In genomic region chr1:219414250-219414649, GRCh38 we compare ENCODE assay signal across 1 cellular context.
A peak's percentile ranks its signal among the peaks of the same experiment; 100 is the strongest.
TF ChIP-seq lines count a peak whose summit lies in the region.

No MANE protein-coding gene starts in this region.

TF ChIP-seq in HepG2, 621 proteins besides CTCF, POLR2A, EP300 and RAD21 (continued from another document and continues in another):
- TF ChIP-seq CEBPZ (IDR thresholded peaks at IDR 0.05; ENCODE audit: low read length) (no peak), MBNL3 (CRISPR knock-in tag; conservative IDR thresholded peaks at IDR 0.05) (no peak), ZNF232 (CRISPR knock-in tag; IDR thresholded peaks at IDR 0.05; ENCODE audit: borderline replicate concordance) (no peak), SNAI1 (CRISPR knock-in tag; IDR thresholded peaks at IDR 0.05; ENCODE audit: borderline replicate concordance) (no peak), ZNF432 (CRISPR knock-in tag; IDR thresholded peaks at IDR 0.05; ENCODE audit: borderline replicate concordance) (no peak), ZNF30 (CRISPR knock-in tag; IDR thresholded peaks at IDR 0.05) (no peak), ZBTB26 (CRISPR knock-in tag; IDR thresholded peaks at IDR 0.05; ENCODE audit: borderline replicate concordance) (no peak), MTF2 (CRISPR knock-in tag; IDR thresholded peaks at IDR 0.05; ENCODE audit: borderline replicate concordance) (no peak), ZNF33A (CRISPR knock-in tag; IDR thresholded peaks at IDR 0.05; ENCODE audit: borderline replicate concordance) (no peak), SRSF4 (IDR thresholded peaks at IDR 0.05; ENCODE audit: low read depth, low read length, poor library complexity, severe bottlenecking) (no peak), HNF4G (IDR thresholded peaks at IDR 0.05; ENCODE audit: borderline replicate concordance, low read depth, low read length) (no peak), HNF4G (CRISPR knock-in tag; IDR thresholded peaks at IDR 0.05; ENCODE audit: borderline replicate concordance, low read depth) (no peak), PAWR (CRISPR knock-in tag; IDR thresholded peaks at IDR 0.05; ENCODE audit: borderline replicate concordance) (no peak), SP1 (IDR thresholded peaks at IDR 0.05) (no peak), SP1 (CRISPR knock-in tag; IDR thresholded peaks at IDR 0.05) (no peak), ESRRA (CRISPR knock-in tag; IDR thresholded peaks at IDR 0.05; ENCODE audit: low read depth) (no peak), BCL6 (CRISPR knock-in tag; IDR thresholded peaks at IDR 0.05) (peak; percentile 87), ZBTB34 (CRISPR knock-in tag; IDR thresholded peaks at IDR 0.05) (no peak), MTA3 (CRISPR knock-in tag; IDR thresholded peaks at IDR 0.05) (no peak), ZNF605 (CRISPR knock-in tag; IDR thresholded peaks at IDR 0.05) (no peak), SMYD3 (CRISPR knock-in tag; IDR thresholded peaks at IDR 0.05) (no peak), PTBP1 (IDR thresholded peaks at IDR 0.05; ENCODE audit: low read depth, low read length, poor library complexity, severe bottlenecking) (no peak), THAP11 (CRISPR knock-in tag; IDR thresholded peaks at IDR 0.05) (peak; percentile 41; the same call in 1 of the 2 replicates), MAZ (IDR thresholded peaks at IDR 0.05; ENCODE audit: borderline replicate concordance, low read depth, low read length) (no peak), MAZ (CRISPR knock-in tag; IDR thresholded peaks at IDR 0.05; ENCODE audit: low read depth) (no peak), KMT2A (CRISPR knock-in tag; IDR thresholded peaks at IDR 0.05) (no peak), POLR2AphosphoS5 (IDR thresholded peaks at IDR 0.05; ENCODE audit: low read depth, low read length) (no peak), ZNF501 (CRISPR knock-in tag; IDR thresholded peaks at IDR 0.05) (no peak), SP140L (CRISPR knock-in tag; IDR thresholded peaks at IDR 0.05; ENCODE audit: borderline replicate concordance) (no peak), ZNF660 (CRISPR knock-in tag; IDR thresholded peaks at IDR 0.05; ENCODE audit: borderline replicate concordance, low read depth) (no peak), KLF11 (CRISPR knock-in tag; IDR thresholded peaks at IDR 0.05) (no peak), HDAC6 (IDR thresholded peaks at IDR 0.05; ENCODE audit: low read depth, low read length) (no peak), ZNF460 (CRISPR knock-in tag; IDR thresholded peaks at IDR 0.05; ENCODE audit: borderline replicate concordance) (no peak), PHF8 (CRISPR knock-in tag; IDR thresholded peaks at IDR 0.05) (no peak), JUNB (CRISPR knock-in tag; IDR thresholded peaks at IDR 0.05; ENCODE audit: borderline replicate concordance) (no peak), CEBPG (CRISPR knock-in tag; IDR thresholded peaks at IDR 0.05) (no peak), KAT2B (IDR thresholded peaks at IDR 0.05; ENCODE audit: borderline replicate concordance, low read depth, low read length) (no peak), HNRNPLL (IDR thresholded peaks at IDR 0.05; ENCODE audit: low read depth, low read length, poor library complexity, severe bottlenecking) (no peak), ZNF724P (CRISPR knock-in tag; IDR thresholded peaks at IDR 0.05; ENCODE audit: borderline replicate concordance) (no peak), TSC22D2 (CRISPR knock-in tag; IDR thresholded peaks at IDR 0.05; ENCODE audit: borderline replicate concordance) (no peak), ZNF670 (CRISPR knock-in tag; IDR thresholded peaks at IDR 0.05; ENCODE audit: borderline replicate concordance) (no peak), EHMT2 (IDR thresholded peaks at IDR 0.05; ENCODE audit: borderline replicate concordance, low read depth, low read length) (no peak), ZNF101 (CRISPR knock-in tag; IDR thresholded peaks at IDR 0.05; ENCODE audit: borderline replicate concordance, low read depth) (no peak), ZNF574 (CRISPR knock-in tag; IDR thresholded peaks at IDR 0.05) (no peak), ZNF530 (CRISPR knock-in tag; IDR thresholded peaks at IDR 0.05; ENCODE audit: low read depth) (no peak), NFRKB (IDR thresholded peaks at IDR 0.05) (no peak), ZNF546 (CRISPR knock-in tag; conservative IDR thresholded peaks at IDR 0.05) (no peak), IRF2 (CRISPR knock-in tag; IDR thresholded peaks at IDR 0.05) (peak; percentile 29; the same call in 1 of the 2 replicates)
- TF ChIP-seq, protein P1, sequence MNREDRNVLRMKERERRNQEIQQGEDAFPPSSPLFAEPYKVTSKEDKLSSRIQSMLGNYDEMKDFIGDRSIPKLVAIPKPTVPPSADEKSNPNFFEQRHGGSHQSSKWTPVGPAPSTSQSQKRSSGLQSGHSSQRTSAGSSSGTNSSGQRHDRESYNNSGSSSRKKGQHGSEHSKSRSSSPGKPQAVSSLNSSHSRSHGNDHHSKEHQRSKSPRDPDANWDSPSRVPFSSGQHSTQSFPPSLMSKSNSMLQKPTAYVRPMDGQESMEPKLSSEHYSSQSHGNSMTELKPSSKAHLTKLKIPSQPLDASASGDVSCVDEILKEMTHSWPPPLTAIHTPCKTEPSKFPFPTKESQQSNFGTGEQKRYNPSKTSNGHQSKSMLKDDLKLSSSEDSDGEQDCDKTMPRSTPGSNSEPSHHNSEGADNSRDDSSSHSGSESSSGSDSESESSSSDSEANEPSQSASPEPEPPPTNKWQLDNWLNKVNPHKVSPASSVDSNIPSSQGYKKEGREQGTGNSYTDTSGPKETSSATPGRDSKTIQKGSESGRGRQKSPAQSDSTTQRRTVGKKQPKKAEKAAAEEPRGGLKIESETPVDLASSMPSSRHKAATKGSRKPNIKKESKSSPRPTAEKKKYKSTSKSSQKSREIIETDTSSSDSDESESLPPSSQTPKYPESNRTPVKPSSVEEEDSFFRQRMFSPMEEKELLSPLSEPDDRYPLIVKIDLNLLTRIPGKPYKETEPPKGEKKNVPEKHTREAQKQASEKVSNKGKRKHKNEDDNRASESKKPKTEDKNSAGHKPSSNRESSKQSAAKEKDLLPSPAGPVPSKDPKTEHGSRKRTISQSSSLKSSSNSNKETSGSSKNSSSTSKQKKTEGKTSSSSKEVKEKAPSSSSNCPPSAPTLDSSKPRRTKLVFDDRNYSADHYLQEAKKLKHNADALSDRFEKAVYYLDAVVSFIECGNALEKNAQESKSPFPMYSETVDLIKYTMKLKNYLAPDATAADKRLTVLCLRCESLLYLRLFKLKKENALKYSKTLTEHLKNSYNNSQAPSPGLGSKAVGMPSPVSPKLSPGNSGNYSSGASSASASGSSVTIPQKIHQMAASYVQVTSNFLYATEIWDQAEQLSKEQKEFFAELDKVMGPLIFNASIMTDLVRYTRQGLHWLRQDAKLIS (CRISPR knock-in tag; IDR thresholded peaks at IDR 0.05) = no peak
- TF ChIP-seq, protein P2, sequence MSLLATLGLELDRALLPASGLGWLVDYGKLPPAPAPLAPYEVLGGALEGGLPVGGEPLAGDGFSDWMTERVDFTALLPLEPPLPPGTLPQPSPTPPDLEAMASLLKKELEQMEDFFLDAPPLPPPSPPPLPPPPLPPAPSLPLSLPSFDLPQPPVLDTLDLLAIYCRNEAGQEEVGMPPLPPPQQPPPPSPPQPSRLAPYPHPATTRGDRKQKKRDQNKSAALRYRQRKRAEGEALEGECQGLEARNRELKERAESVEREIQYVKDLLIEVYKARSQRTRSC (CRISPR knock-in tag; IDR thresholded peaks at IDR 0.05; ENCODE audit: low read depth) = no peak
- TF ChIP-seq, protein P3, sequence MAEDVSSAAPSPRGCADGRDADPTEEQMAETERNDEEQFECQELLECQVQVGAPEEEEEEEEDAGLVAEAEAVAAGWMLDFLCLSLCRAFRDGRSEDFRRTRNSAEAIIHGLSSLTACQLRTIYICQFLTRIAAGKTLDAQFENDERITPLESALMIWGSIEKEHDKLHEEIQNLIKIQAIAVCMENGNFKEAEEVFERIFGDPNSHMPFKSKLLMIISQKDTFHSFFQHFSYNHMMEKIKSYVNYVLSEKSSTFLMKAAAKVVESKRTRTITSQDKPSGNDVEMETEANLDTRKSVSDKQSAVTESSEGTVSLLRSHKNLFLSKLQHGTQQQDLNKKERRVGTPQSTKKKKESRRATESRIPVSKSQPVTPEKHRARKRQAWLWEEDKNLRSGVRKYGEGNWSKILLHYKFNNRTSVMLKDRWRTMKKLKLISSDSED (CRISPR knock-in tag; IDR thresholded peaks at IDR 0.05) = no peak
- TF ChIP-seq, protein P4, sequence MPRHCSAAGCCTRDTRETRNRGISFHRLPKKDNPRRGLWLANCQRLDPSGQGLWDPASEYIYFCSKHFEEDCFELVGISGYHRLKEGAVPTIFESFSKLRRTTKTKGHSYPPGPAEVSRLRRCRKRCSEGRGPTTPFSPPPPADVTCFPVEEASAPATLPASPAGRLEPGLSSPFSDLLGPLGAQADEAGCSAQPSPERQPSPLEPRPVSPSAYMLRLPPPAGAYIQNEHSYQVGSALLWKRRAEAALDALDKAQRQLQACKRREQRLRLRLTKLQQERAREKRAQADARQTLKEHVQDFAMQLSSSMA (CRISPR knock-in tag; IDR thresholded peaks at IDR 0.05) = no peak
- TF ChIP-seq, protein P5, sequence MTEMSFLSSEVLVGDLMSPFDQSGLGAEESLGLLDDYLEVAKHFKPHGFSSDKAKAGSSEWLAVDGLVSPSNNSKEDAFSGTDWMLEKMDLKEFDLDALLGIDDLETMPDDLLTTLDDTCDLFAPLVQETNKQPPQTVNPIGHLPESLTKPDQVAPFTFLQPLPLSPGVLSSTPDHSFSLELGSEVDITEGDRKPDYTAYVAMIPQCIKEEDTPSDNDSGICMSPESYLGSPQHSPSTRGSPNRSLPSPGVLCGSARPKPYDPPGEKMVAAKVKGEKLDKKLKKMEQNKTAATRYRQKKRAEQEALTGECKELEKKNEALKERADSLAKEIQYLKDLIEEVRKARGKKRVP (CRISPR knock-in tag; IDR thresholded peaks at IDR 0.05) = no peak
- TF ChIP-seq, protein P6, sequence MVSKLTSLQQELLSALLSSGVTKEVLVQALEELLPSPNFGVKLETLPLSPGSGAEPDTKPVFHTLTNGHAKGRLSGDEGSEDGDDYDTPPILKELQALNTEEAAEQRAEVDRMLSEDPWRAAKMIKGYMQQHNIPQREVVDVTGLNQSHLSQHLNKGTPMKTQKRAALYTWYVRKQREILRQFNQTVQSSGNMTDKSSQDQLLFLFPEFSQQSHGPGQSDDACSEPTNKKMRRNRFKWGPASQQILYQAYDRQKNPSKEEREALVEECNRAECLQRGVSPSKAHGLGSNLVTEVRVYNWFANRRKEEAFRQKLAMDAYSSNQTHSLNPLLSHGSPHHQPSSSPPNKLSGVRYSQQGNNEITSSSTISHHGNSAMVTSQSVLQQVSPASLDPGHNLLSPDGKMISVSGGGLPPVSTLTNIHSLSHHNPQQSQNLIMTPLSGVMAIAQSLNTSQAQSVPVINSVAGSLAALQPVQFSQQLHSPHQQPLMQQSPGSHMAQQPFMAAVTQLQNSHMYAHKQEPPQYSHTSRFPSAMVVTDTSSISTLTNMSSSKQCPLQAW (CRISPR knock-in tag; IDR thresholded peaks at IDR 0.05) = no peak
